In the genomic region with DNA sequence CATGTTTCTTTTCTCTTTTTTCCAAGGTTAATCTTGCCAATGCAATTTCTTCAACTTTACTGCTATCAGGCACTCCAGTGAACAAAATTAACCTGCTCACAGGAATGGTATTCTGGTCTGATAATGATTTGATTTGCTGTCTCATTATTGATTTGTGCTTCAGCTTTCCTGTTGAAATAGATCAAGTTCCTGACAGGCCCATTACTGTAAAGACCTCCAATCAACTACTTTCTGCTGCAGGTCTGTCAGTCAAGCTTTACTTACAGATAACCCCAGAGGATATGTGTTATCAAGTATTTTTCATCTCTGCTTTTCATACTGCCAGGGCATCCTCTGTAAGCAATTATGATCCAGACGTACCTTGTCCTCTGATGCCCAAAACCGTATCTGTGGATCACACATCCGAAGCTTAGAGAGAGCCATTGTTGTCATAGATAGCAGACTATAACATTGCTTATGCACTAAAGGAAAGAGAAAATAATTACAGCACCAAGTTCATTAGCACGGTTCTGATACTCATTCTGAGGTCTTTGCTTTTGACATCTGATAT, we compare ENCODE assay signal across 3 cellular contexts.
"Had no signal": no experiment of that assay in that cellular context is flagged by ENCODE, and none has a peak within 500 bp of the region (broad histone marks: within the 10 kb centered on the region; RNA-seq: fewer than 3 reads in every experiment).

No MANE protein-coding gene starts in this region.

- H3K4me3 ChIP-seq: GM12878 had no signal

- ATAC-seq: GM12878 had no signal

- DNase-seq: GDM1, GF-D8 had no signal
